9 cellular contexts compared by ENCODE assay signal in the genomic region with DNA sequence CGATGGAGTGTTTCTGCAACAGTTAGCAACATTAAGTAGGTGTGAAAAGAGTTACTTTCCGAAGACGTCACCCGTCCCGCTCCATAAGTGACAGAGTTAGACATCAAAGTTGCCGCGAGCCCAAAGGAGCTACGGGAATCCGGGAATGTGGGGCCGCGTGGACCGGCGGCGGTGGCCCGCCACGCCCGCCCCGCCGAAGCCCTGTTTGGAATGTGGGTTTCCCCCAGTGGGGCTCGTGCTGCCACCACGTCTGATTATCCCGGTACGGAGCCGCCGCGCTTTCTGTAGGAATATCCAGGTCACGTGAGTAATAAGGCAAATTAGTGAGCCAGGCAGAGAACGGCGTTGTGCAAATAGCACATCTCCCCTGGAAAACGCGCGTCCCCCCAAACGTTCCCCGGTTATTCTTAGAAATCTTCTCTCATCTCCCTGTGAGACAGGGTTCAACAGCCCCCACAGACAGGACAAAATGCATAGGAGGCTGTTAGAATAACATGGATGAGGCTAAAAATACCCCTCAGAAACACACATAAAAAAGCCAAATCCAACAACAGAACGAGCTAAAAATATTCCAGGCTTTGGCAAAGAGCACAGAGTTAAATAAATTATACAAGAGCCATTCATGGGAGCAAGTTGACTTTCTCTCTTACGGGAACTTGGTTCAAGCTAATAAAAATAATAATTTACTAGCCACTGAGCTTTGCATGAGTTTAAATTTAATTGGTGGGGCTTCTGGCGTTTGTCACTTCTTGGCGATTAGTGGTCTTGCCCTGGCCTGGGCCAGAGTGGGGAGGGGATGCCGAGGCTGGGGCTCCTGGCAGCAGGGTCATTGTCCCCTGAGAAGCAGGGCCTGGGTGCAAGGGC. TPM values are rescaled to one million over a fixed set of nuclear protein-coding genes. Genes with fewer than 3 reads are reported as not detected.
DNase-seq lines count a peak whose midpoint lies in the region; ATAC-seq and TF ChIP-seq lines count a peak whose summit lies in the region.
"Had no signal": no experiment of that assay in that cellular context is flagged by ENCODE, and none has a peak within 500 bp of the region (broad histone marks: within the 10 kb centered on the region; RNA-seq: fewer than 3 reads in every experiment).

No MANE protein-coding gene starts in this region.

- in situ Hi-C loops in transverse colon (cut with MboI; ENCODE audit: low pct_ligation_motif_present in 1 of 4, low pct_unique_long_range_greater_than_20kb in 1 of 4, low sequenced_read_pairs in 3 of 4): no loop called here

- H3K27me3 Mint-ChIP-seq in mesothelial cell of epicardium (ENCODE audit: low read depth) (no peaks in the 10 kb centered on the region), Calu3 (ENCODE audit: unreplicated experiment) (peaks cover 97% of the 10 kb centered on the region)

- CTCF ChIA-PET in Calu3 (lab: Charles Lee): interaction anchor here (0.6 to 1.3 kb wide), 3 partner anchors 9 to 133 kb away, joined by 3 to 4 read pairs (median 3); a partner anchor contains a TSS

- no peak for ATAC-seq in GM19455 (IDR thresholded peaks at IDR 0.05; ENCODE audit: unreplicated experiment)
- ATAC-seq: activated CD8-positive, alpha-beta T cell treated with anti-CD3 and anti-CD28 coated beads for 36 hours had no signal

- H3K27ac Mint-ChIP-seq in mesothelial cell of epicardium (peak overlapping the region; percentile 77), Calu3 (ENCODE audit: unreplicated experiment) (no peak overlapping the region)
- H3K27ac Mint-ChIP-seq: activated CD8-positive, alpha-beta T cell treated with anti-CD3 and anti-CD28 coated beads for 36 hours had no signal

- H3K4me1 Mint-ChIP-seq in mesothelial cell of epicardium (peaks cover 66% of the 10 kb centered on the region), Calu3 (ENCODE audit: low read depth, unreplicated experiment) (peaks cover 29% of the 10 kb centered on the region)

- TF ChIP-seq CTCF in mesothelial cell of epicardium (IDR thresholded peaks at IDR 0.05; ENCODE audit: unreplicated experiment) (no peak), transverse colon (IDR thresholded peaks at IDR 0.05) (no peak), Calu3 (IDR thresholded peaks at IDR 0.05; ENCODE audit: unreplicated experiment) (no peak)

- H3K27me3 ChIP-seq in transverse colon: no peaks in the 10 kb centered on the region

- no peaks in the 10 kb centered on the region for H3K9me3 ChIP-seq in transverse colon

- no TSS peak for BruUV-seq in Calu3 (replicated peaks; lab: Mats Ljungman, UMichigan)

- H3K36me3 ChIP-seq in transverse colon: no peaks in the 10 kb centered on the region

- peaks cover 27 to 68% (median 53%) of the 10 kb centered on the region in 4 donors for H3K4me1 ChIP-seq in transverse colon

- TF ChIP-seq POLR2A in transverse colon (IDR thresholded peaks at IDR 0.05): no peak

- H3K9me3 Mint-ChIP-seq in mesothelial cell of epicardium (no peaks in the 10 kb centered on the region), Calu3 (ENCODE audit: low read depth, unreplicated experiment) (no peaks in the 10 kb centered on the region)
- H3K9me3 Mint-ChIP-seq: activated CD8-positive, alpha-beta T cell treated with anti-CD3 and anti-CD28 coated beads for 36 hours had no signal

- intact Hi-C loops in transverse colon (cut with DNase I; ENCODE audit: low total_unique reads): loop anchor here (5.0 kb wide), 1 partner anchor 1053 kb away; a partner anchor contains a TSS
- intact Hi-C loops in Calu3 (cut with micrococcal nuclease; ENCODE audit: unreplicated experiment): no loop called here

- no peak for TF ChIP-seq EP300 in transverse colon (IDR thresholded peaks at IDR 0.05; ENCODE audit: low read depth)

- peak overlapping the region in 1 of 4 donors; percentile 20 for H3K4me3 ChIP-seq in transverse colon

- DNase-seq in NCI-H526 (lab: John Stamatoyannopoulos, UW) (peak; percentile 67 to 80), dermis blood vessel endothelial cell (peak; percentile 46), mesothelial cell of epicardium (ENCODE audit: low spot score in 2 of 2, unreplicated experiment in 2 of 2) (no peak), transverse colon (no peak), Calu3 (no peak), AG08395 (ENCODE audit: low spot score) (no peak)
- DNase-seq: activated CD8-positive, alpha-beta T cell treated with anti-CD3 and anti-CD28 coated beads for 36 hours; NCI-H1417 treated with DMSO at 0.1 percent for 48 hours had no signal

- 65 to 78% methylated on average over 16 to 39 of the region's 39 CpGs for WGBS in transverse colon (ENCODE audit: low coverage in 1 of 2), 2 donors

- H3K27ac ChIP-seq in transverse colon: peak overlapping the region; percentile 95 to 99 (median 98)

- H3K36me3 Mint-ChIP-seq in mesothelial cell of epicardium (no peaks in the 10 kb centered on the region), Calu3 (ENCODE audit: insufficient read depth, unreplicated experiment) (peaks cover 8% of the 10 kb centered on the region)

- peak overlapping the region; percentile 24 for H3K4me3 Mint-ChIP-seq in mesothelial cell of epicardium
- H3K4me3 Mint-ChIP-seq in Calu3 (ENCODE audit: low read depth, unreplicated experiment): no peak overlapping the region
- H3K4me3 Mint-ChIP-seq: activated CD8-positive, alpha-beta T cell treated with anti-CD3 and anti-CD28 coated beads for 36 hours had no signal

RNA-seq across cellular contexts. Expression of a gene that starts 8.6 kb away (rescaled TPM):
- 4.8 and 19.3 TPM in 2 replicates for total RNA-seq in dermis blood vessel endothelial cell
- total RNA-seq in mesothelial cell of epicardium: 34.9 to 36.4 TPM (median 35.1 TPM) in 3 replicates
- total RNA-seq in transverse colon: 100 to 1,000 TPM in 1 of 4 donors, 10 to 100 TPM in 2, 1 to 10 TPM in 1; 8.7 to 133 (median 12.4) TPM
- 0.17 and 0.27 TPM in 2 replicates for total RNA-seq in Calu3 (2022)

Comparison
In these comparisons a context has a peak if more than half of its experiments do, and no peak if none do; other contexts are left out.
1. DNase-seq: peak in NCI-H526 (2 of 2) and dermis blood vessel endothelial cell (single experiment); none in mesothelial cell of epicardium (0 of 2), transverse colon (single experiment), Calu3 (single experiment) and AG08395 (single experiment).